In genomic region chr1:47436304-47436978, GRCh38 we compare ENCODE assay signal across 8 cellular contexts. TPM values are rescaled to one million over a fixed set of nuclear protein-coding genes. Genes with fewer than 3 reads are reported as not detected.
DNase-seq lines count a peak whose midpoint lies in the region; ATAC-seq and TF ChIP-seq lines count a peak whose summit lies in the region.

No MANE protein-coding gene starts in this region.

- peaks cover 62% of the 10 kb centered on the region for H3K27me3 Mint-ChIP-seq in GM23338 (ENCODE audit: insufficient read depth, low read depth, poor library complexity)

- H3K4me1 Mint-ChIP-seq in GM23338 = peaks cover 35% of the 10 kb centered on the region

- peak overlapping the region; percentile 89 for H3K9ac ChIP-seq in Karpas-422 (ENCODE audit: low read length)

- H3K27ac ChIP-seq in GM23338 (ENCODE audit: low read depth) = no peak overlapping the region
- peak overlapping the region; percentile 72 for H3K27ac ChIP-seq in Karpas-422 (ENCODE audit: low read length)
- H3K27ac ChIP-seq in SJCRH30 = peak overlapping the region; percentile 76
- peak overlapping the region; percentile 80 to 86 for H3K27ac ChIP-seq in prostate gland
- peak overlapping the region; percentile 47 to 74 for H3K27ac ChIP-seq in uterus

- TF ChIP-seq CTCF in GM23338 (conservative IDR thresholded peaks at IDR 0.05; ENCODE audit: low read depth in 2 of 2) = peak; percentile 76 to 87
- TF ChIP-seq CTCF in prostate gland (IDR thresholded peaks at IDR 0.05) = peak; percentile 45 to 81 (median 60)
- TF ChIP-seq CTCF in uterus (IDR thresholded peaks at IDR 0.05) = peak; percentile 39 to 73 (median 59)

- H3K4me2 ChIP-seq in GM23338 (peak overlapping the region; percentile 85), Karpas-422 (ENCODE audit: low read depth, low read length, poor library complexity, severe bottlenecking) (peak overlapping the region; percentile 92)

- peaks cover 4% of the 10 kb centered on the region; the same call in 1 of the 3 replicates for H3K9me3 Mint-ChIP-seq in GM23338

- 5% methylated on average over 23 of the region's 23 CpGs for WGBS in prostate gland

- H3K4me3 Mint-ChIP-seq in GM23338 = peak overlapping the region; percentile 72

- intact Hi-C loops in Right ventricle myocardium inferior (cut with DNase I) = loop anchor here (10.0 kb wide), 1 partner anchor 98 kb away; no protein-coding TSS in a partner anchor
- intact Hi-C loops in prostate gland (cut with DNase I) = loop anchor here (2.0 to 5.0 kb wide), 2 partner anchors 141 to 274 kb away; no protein-coding TSS in a partner anchor
- intact Hi-C loops in uterus (cut with DNase I; ENCODE audit: low total_unique reads) = loop anchor here (10.0 kb wide), 1 partner anchor 278 kb away; no protein-coding TSS in a partner anchor

- no peaks in the 10 kb centered on the region for H3K9me2 ChIP-seq in GM23338 (ENCODE audit: insufficient read depth)
- no peaks in the 10 kb centered on the region for H3K9me2 ChIP-seq in Karpas-422 (replicated peaks; ENCODE audit: insufficient read depth, low read length)

- no peaks in the 10 kb centered on the region for H3K36me3 ChIP-seq in GM23338 (ENCODE audit: insufficient read depth)
- no peaks in the 10 kb centered on the region for H3K36me3 ChIP-seq in Karpas-422 (ENCODE audit: insufficient read depth, low read length)
- peaks cover 6% of the 10 kb centered on the region; the same call in 1 of the 2 replicates for H3K36me3 ChIP-seq in SJCRH30
- no peaks in the 10 kb centered on the region for H3K36me3 ChIP-seq in prostate gland
- H3K36me3 ChIP-seq in uterus = no peaks in the 10 kb centered on the region

- H3K4me3 ChIP-seq in GM23338 (peak overlapping the region; percentile 63), Karpas-422 (ENCODE audit: low read length) (peak overlapping the region; percentile 92), SJCRH30 (peak overlapping the region; percentile 95), prostate gland (peak overlapping the region; percentile 47 to 57), uterus (peak overlapping the region; percentile 38 to 47)

- peaks cover 98% of the 10 kb centered on the region for H3K27me3 ChIP-seq in GM23338 (ENCODE audit: insufficient read depth)
- H3K27me3 ChIP-seq in Karpas-422 (ENCODE audit: low read length) = no peaks in the 10 kb centered on the region
- no peaks in the 10 kb centered on the region for H3K27me3 ChIP-seq in SJCRH30
- peaks cover 35% of the 10 kb centered on the region for H3K27me3 ChIP-seq in prostate gland (replicated peaks; ENCODE audit: insufficient read depth)
- peaks cover 6 to 55% of the 10 kb centered on the region in 2 donors for H3K27me3 ChIP-seq in uterus

- H2AFZ ChIP-seq in GM23338 (peak overlapping the region; percentile 92), Karpas-422 (ENCODE audit: low read length) (peak overlapping the region; percentile 64; the same call in 1 of the 2 replicates)

- no peak for TF ChIP-seq POLR2A in prostate gland (IDR thresholded peaks at IDR 0.05)
- TF ChIP-seq POLR2A in uterus (IDR thresholded peaks at IDR 0.05) = no peak

- H3K79me2 ChIP-seq in GM23338 (replicated peaks; ENCODE audit: insufficient read depth) (no peaks in the 10 kb centered on the region), Karpas-422 (ENCODE audit: low read length) (peaks cover 46% of the 10 kb centered on the region)

- H3K27ac Mint-ChIP-seq in GM23338 = no peak overlapping the region

- ATAC-seq in GM23338 (peak; percentile 20), Right ventricle myocardium inferior (no peak)

- H3K9me3 ChIP-seq in Karpas-422 (ENCODE audit: low read length) (no peaks in the 10 kb centered on the region), SJCRH30 (replicated peaks) (no peaks in the 10 kb centered on the region), prostate gland (no peaks in the 10 kb centered on the region), uterus (no peaks in the 10 kb centered on the region)

- peaks cover 18% of the 10 kb centered on the region; the same call in 1 of the 2 replicates for H4K20me1 ChIP-seq in GM23338 (replicated peaks; ENCODE audit: insufficient read depth)
- H4K20me1 ChIP-seq in Karpas-422 (ENCODE audit: insufficient read depth, low read depth, low read length) = peaks cover 19% of the 10 kb centered on the region

- no peaks in the 10 kb centered on the region for H3F3A ChIP-seq in GM23338 (replicated peaks; ENCODE audit: low read depth)

- H3K36me3 Mint-ChIP-seq in GM23338 (ENCODE audit: low read depth) = no peaks in the 10 kb centered on the region

- peak; percentile 80 for DNase-seq in EL
- peak; percentile 87 for DNase-seq in GM23338 (ENCODE audit: low spot score)
- peak; percentile 94 for DNase-seq in Karpas-422
- peak; percentile 83 to 91 for DNase-seq in SJCRH30
- DNase-seq in activated naive CD4-positive, alpha-beta T cell (lab: John Stamatoyannopoulos, UW) = peak; percentile 25 to 66 (median 48)
- DNase-seq in Right ventricle myocardium inferior (ENCODE audit: missing footprints) = peak; percentile 87
- DNase-seq in prostate gland (ENCODE audit: low spot score) = peak; percentile 19
- DNase-seq in uterus = peak; percentile 47 to 69

- H3K4me1 ChIP-seq in GM23338 (ENCODE audit: insufficient read depth) (peaks cover 38% of the 10 kb centered on the region), Karpas-422 (ENCODE audit: low read length) (peaks cover 28% of the 10 kb centered on the region), SJCRH30 (no peaks in the 10 kb centered on the region), prostate gland (replicated peaks) (no peaks in the 10 kb centered on the region), uterus (peaks cover 0 to 36% of the 10 kb centered on the region in 2 donors)

RNA-seq across cellular contexts. Expression of gene FOXD2, which starts 1.4 kb away (rescaled TPM):
- 0.28 TPM in 1 of 2 replicates, not detected in the other for total RNA-seq in GM23338 (2014; rRNA removed; shearing (Covaris generic))
- not detected in 2 replicates for polyA plus RNA-seq in GM23338 (2016; fragmentation: Nextera tagmentation; extraction: Ambion mirVana)
- total RNA-seq in Karpas-422 (2014; rRNA removed; shearing (Covaris generic); ENCODE audit: low replicate concordance) = 0.07 and 0.51 TPM in 2 replicates
- total RNA-seq in SJCRH30 (2014; rRNA removed; shearing (Covaris generic)) = 1.7 and 2.2 TPM in 2 replicates
- 0.05 TPM for total RNA-seq in Right ventricle myocardium inferior
- total RNA-seq in prostate gland = 1 to 10 TPM; 1.2 to 1.8 TPM
- total RNA-seq in uterus = under 1 TPM in 2 of 4 donors, not detected in 2; 0.62 to 0.67 TPM

RNA-seq across cellular contexts. Expression of gene FOXE3, which starts 20.4 kb away (rescaled TPM):
- not detected in 2 replicates for total RNA-seq in GM23338 (2014; rRNA removed; shearing (Covaris generic))
- 0.17 TPM in 1 of 2 replicates, not detected in the other for polyA plus RNA-seq in GM23338 (2016; fragmentation: Nextera tagmentation; extraction: Ambion mirVana)
- not detected in 2 replicates for total RNA-seq in Karpas-422 (2014; rRNA removed; shearing (Covaris generic); ENCODE audit: low replicate concordance)
- not detected in 2 replicates for total RNA-seq in SJCRH30 (2014; rRNA removed; shearing (Covaris generic))
- total RNA-seq in Right ventricle myocardium inferior (not detected), prostate gland (under 1 TPM in 1 of 2 donors, not detected in 1; 0.28 TPM), uterus (under 1 TPM in 1 of 4 donors, not detected in 3; 0.27 TPM)

Comparison
In these comparisons a context has a peak if more than half of its experiments do, and no peak if none do; other contexts are left out.
1. DNase-seq: peak in every context shown above with its lines; median percentile 94 in Karpas-422; 87 in GM23338; 87 in SJCRH30; 87 in Right ventricle myocardium inferior; 80 in EL; 58 in uterus; 48 in activated naive CD4-positive, alpha-beta T cell; 19 in prostate gland.
2. H3K4me3 ChIP-seq: peak in every context shown above with its lines; median percentile 95 in SJCRH30; 92 in Karpas-422; 63 in GM23338; 52 in prostate gland; 42 in uterus.